14 cellular contexts compared by ENCODE assay signal in the genomic region with DNA sequence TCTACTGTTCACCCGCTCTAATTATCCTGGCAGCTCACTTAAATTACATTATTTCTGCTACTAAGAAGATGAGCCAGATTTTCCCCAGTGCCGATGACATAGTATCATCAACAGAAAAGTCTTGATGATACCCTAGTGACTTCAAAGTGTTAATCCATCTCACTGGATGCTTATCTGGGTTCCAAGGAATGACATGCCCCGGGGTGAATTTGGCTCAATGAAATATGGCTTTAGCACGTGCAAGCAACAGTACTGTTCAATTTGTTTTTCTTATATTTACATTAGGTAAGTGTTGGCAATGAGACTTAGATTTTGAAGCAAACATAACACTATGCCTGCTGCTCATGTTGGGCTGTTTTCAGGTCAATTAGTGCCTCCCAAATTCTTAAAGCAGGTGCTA.
DNase-seq lines count a peak whose midpoint lies in the region; ATAC-seq and TF ChIP-seq lines count a peak whose summit lies in the region.
"Had no signal": no experiment of that assay in that cellular context is flagged by ENCODE, and none has a peak within 500 bp of the region (broad histone marks: within the 10 kb centered on the region; RNA-seq: fewer than 3 reads in every experiment).

No MANE protein-coding gene starts in this region.

- no peaks in the 10 kb centered on the region for H3K4me1 ChIP-seq in HEK293 (ENCODE audit: control insufficient read depth, insufficient read depth, low read length)
- H3K4me1 ChIP-seq in effector memory CD4-positive, alpha-beta T cell (ENCODE audit: control insufficient read depth, insufficient read depth, low read length, poor library complexity, severe bottlenecking) = no peaks in the 10 kb centered on the region
- H3K4me1 ChIP-seq: lower lobe of right lung had no signal

- H3K36me3 ChIP-seq in HEK293 (ENCODE audit: control insufficient read depth in 2 of 2, insufficient read depth in 1 of 2, low read length in 2 of 2) = no peaks in the 10 kb centered on the region
- no peaks in the 10 kb centered on the region for H3K36me3 ChIP-seq in effector memory CD4-positive, alpha-beta T cell (ENCODE audit: control insufficient read depth, insufficient read depth, low read length)
- H3K36me3 ChIP-seq: lower lobe of right lung had no signal

- CTCF ChIA-PET in HEK293 (lab: Yijun Ruan, JAX) = no interaction called here

- no peak for TF ChIP-seq CTCF in HEK293 (tag by site-specific recombination; IDR thresholded peaks at IDR 0.05)

- no peak overlapping the region for H3K4me3 ChIP-seq in HEK293 (ENCODE audit: low read depth, low read length)
- no peak overlapping the region for H3K4me3 ChIP-seq in effector memory CD4-positive, alpha-beta T cell (ENCODE audit: insufficient read depth, low read depth, low read length, poor library complexity, severe bottlenecking)
- H3K4me3 ChIP-seq: lower lobe of right lung, SK-N-MC had no signal

- no peak for ATAC-seq in HG03565 (IDR thresholded peaks at IDR 0.05; ENCODE audit: unreplicated experiment)
- ATAC-seq: esophagus mucosa; lower lobe of right lung; natural killer cell treated with Interleukin-12 subunit alpha and Interleukin-12 subunit beta and Interleukin-15 and Interleukin-18, amount 100 ng/mL, for 72 hours had no signal

- H3K27me3 ChIP-seq in effector memory CD4-positive, alpha-beta T cell (replicated peaks; ENCODE audit: control insufficient read depth, insufficient read depth, low read length, poor library complexity, severe bottlenecking) = no peaks in the 10 kb centered on the region

- no peaks in the 10 kb centered on the region for H3K9me3 ChIP-seq in HEK293 (ENCODE audit: control insufficient read depth, insufficient read depth, low read depth, low read length)
- no peaks in the 10 kb centered on the region for H3K9me3 ChIP-seq in effector memory CD4-positive, alpha-beta T cell (ENCODE audit: control insufficient read depth, low read length)
- H3K9me3 ChIP-seq: lower lobe of right lung had no signal

- DNase-seq in D341Med (ENCODE audit: low spot score) (peak; percentile 52), SK-N-DZ (ENCODE audit: low spot score) (peak; percentile 2), iris pigment epithelial cell (ENCODE audit: low read depth) (peak; percentile 7), MV-4-11 (lab: John Stamatoyannopoulos, UW) (no peak)
- no peak for DNase-seq in effector memory CD4-positive, alpha-beta T cell
- DNase-seq: activated naive CD4-positive, alpha-beta T cell treated with anti-CD3 and anti-CD28 coated beads, Interleukin-2, amount 50 U/mL, for 16 hours; lower lobe of right lung; OCI-M1; small intestine had no signal

- POLR2A ChIA-PET in HEK293 (lab: Yijun Ruan, JAX) = no interaction called here

- H3K27ac ChIP-seq in HEK293 (ENCODE audit: extremely low read depth, low read depth, low read length) = no peak overlapping the region
- H3K27ac ChIP-seq in effector memory CD4-positive, alpha-beta T cell (ENCODE audit: insufficient read depth, low read length, poor library complexity, severe bottlenecking) = no peak overlapping the region
- H3K27ac ChIP-seq: lower lobe of right lung, SK-N-MC had no signal

TF ChIP-seq in HEK293, 187 proteins besides CTCF, POLR2A, EP300 and RAD21:
- no peak for TF ChIP-seq ZNF473 (tag by site-specific recombination; IDR thresholded peaks at IDR 0.05)
- no peak for TF ChIP-seq GFI1B (tag by site-specific recombination; IDR thresholded peaks at IDR 0.05)
- TF ChIP-seq, protein P1, sequence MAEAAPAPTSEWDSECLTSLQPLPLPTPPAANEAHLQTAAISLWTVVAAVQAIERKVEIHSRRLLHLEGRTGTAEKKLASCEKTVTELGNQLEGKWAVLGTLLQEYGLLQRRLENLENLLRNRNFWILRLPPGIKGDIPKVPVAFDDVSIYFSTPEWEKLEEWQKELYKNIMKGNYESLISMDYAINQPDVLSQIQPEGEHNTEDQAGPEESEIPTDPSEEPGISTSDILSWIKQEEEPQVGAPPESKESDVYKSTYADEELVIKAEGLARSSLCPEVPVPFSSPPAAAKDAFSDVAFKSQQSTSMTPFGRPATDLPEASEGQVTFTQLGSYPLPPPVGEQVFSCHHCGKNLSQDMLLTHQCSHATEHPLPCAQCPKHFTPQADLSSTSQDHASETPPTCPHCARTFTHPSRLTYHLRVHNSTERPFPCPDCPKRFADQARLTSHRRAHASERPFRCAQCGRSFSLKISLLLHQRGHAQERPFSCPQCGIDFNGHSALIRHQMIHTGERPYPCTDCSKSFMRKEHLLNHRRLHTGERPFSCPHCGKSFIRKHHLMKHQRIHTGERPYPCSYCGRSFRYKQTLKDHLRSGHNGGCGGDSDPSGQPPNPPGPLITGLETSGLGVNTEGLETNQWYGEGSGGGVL (tag by site-specific recombination; IDR thresholded peaks at IDR 0.05) = no peak
- TF ChIP-seq, protein P2, sequence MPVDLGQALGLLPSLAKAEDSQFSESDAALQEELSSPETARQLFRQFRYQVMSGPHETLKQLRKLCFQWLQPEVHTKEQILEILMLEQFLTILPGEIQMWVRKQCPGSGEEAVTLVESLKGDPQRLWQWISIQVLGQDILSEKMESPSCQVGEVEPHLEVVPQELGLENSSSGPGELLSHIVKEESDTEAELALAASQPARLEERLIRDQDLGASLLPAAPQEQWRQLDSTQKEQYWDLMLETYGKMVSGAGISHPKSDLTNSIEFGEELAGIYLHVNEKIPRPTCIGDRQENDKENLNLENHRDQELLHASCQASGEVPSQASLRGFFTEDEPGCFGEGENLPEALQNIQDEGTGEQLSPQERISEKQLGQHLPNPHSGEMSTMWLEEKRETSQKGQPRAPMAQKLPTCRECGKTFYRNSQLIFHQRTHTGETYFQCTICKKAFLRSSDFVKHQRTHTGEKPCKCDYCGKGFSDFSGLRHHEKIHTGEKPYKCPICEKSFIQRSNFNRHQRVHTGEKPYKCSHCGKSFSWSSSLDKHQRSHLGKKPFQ (tag by site-specific recombination; IDR thresholded peaks at IDR 0.05) = no peak
- no peak for TF ChIP-seq ZFP37 (tag by site-specific recombination; IDR thresholded peaks at IDR 0.05)
- peak; percentile 48; the same call in 1 of the 2 replicates for TF ChIP-seq TCF7L2 (IDR thresholded peaks at IDR 0.05; ENCODE audit: borderline replicate concordance, low read depth, low read length)
- no peak for TF ChIP-seq ZNF133 (tag by site-specific recombination; IDR thresholded peaks at IDR 0.05)

Comparison
In these comparisons a context has a peak if more than half of its experiments do, and no peak if none do; other contexts are left out.
1. DNase-seq: peak in D341Med (single experiment), SK-N-DZ (single experiment) and iris pigment epithelial cell (single experiment); none in MV-4-11 (single experiment) and effector memory CD4-positive, alpha-beta T cell (0 of 3).